Comparison of ENCODE assay signal across 1 cellular context in the genomic region with DNA sequence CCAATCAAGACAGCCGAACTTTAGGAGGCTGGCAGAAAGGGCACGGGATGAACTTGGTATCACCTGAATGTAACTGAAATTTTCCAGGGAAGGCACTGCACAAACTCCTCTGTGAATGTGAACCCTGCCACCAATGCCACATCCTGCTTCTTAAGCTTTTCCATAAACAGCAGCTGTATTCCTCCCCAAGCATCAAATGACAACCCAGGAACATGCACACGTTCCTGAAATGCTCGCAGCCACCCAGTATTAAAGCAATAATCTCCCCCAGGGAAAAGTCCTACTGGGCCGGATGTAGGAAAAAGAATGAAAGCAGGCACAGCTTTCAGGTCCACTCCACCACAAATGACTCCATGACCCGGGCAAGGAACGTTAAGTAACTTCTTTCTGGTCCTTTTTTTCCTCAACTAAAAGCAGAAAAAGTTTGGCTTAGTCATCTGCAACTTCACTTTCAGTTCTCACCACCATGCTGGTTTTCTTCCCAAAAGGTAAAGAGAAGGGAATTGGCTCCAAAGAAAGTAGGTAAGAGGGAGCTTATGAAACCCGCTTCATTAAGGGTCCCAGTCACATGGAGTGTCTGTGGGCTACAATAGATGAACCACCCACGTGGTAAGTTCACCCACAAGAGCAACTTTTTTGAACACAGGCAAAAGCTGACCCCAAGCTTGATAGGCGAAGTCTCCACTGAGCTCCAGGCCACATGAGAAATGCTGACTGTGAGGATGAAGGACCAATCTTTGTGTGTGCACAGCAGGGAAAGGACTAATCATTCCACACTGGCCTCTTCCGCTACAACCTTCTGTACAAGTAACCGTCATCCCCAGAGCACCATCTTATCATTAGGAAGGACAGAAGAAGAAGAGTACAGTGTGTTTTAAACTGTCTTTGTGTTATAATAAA.
TF ChIP-seq lines count a peak whose summit lies in the region.

No MANE protein-coding gene starts in this region.

TF ChIP-seq in GM12878, 131 proteins besides CTCF, POLR2A, EP300 and RAD21 (continues in another document):
- TF ChIP-seq, protein P1, sequence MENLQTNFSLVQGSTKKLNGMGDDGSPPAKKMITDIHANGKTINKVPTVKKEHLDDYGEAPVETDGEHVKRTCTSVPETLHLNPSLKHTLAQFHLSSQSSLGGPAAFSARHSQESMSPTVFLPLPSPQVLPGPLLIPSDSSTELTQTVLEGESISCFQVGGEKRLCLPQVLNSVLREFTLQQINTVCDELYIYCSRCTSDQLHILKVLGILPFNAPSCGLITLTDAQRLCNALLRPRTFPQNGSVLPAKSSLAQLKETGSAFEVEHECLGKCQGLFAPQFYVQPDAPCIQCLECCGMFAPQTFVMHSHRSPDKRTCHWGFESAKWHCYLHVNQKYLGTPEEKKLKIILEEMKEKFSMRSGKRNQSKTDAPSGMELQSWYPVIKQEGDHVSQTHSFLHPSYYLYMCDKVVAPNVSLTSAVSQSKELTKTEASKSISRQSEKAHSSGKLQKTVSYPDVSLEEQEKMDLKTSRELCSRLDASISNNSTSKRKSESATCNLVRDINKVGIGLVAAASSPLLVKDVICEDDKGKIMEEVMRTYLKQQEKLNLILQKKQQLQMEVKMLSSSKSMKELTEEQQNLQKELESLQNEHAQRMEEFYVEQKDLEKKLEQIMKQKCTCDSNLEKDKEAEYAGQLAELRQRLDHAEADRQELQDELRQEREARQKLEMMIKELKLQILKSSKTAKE (IDR thresholded peaks at IDR 0.05; ENCODE audit: low read depth, poor library complexity, severe bottlenecking), result no peak
- TF ChIP-seq ZZZ3 (IDR thresholded peaks at IDR 0.05; ENCODE audit: control insufficient read depth, insufficient read length, low read depth) (no peak), CBX3 (IDR thresholded peaks at IDR 0.05; ENCODE audit: borderline replicate concordance, low read depth) (no peak), SMAD1 (IDR thresholded peaks at IDR 0.05; ENCODE audit: low read depth, partially characterized antibody) (no peak), SUZ12 (IDR thresholded peaks at IDR 0.05; ENCODE audit: unreplicated experiment) (no peak), IRF4 (IDR thresholded peaks at IDR 0.05; ENCODE audit: low read depth, low read length) (no peak), GATAD2B (conservative IDR thresholded peaks at IDR 0.05; ENCODE audit: low read depth) (no peak), BHLHE40 (IDR thresholded peaks at IDR 0.05; ENCODE audit: borderline replicate concordance in 1 of 2, low read depth in 2 of 2, low read length in 1 of 2) (no peak), ZNF207 (IDR thresholded peaks at IDR 0.05; ENCODE audit: borderline replicate concordance) (no peak), SMARCA5 (IDR thresholded peaks at IDR 0.05) (no peak), TCF12 (IDR thresholded peaks at IDR 0.05; ENCODE audit: low read depth, low read length) (no peak), RELA (IDR thresholded peaks at IDR 0.05; ENCODE audit: borderline replicate concordance, partially characterized antibody) (no peak), JUNB (IDR thresholded peaks at IDR 0.05) (no peak), HDAC2 (IDR thresholded peaks at IDR 0.05) (no peak), EED (IDR thresholded peaks at IDR 0.05; ENCODE audit: low read depth) (peak; percentile 73), IKZF1 (conservative IDR thresholded peaks at IDR 0.05) (peak; percentile 57), ATF7 (IDR thresholded peaks at IDR 0.05; ENCODE audit: low read depth) (no peak), ZNF622 (IDR thresholded peaks at IDR 0.05) (no peak), ZBED1 (IDR thresholded peaks at IDR 0.05; ENCODE audit: borderline replicate concordance) (no peak), RB1 (IDR thresholded peaks at IDR 0.05; ENCODE audit: borderline replicate concordance) (no peak), NR2C2 (IDR thresholded peaks at IDR 0.05; ENCODE audit: borderline replicate concordance, control insufficient read depth, insufficient read length, low read depth) (no peak), GABPA (IDR thresholded peaks at IDR 0.05; ENCODE audit: low read depth) (no peak), NFIC (IDR thresholded peaks at IDR 0.05; ENCODE audit: low read depth, low read length) (peak; percentile 10), RUNX3 (IDR thresholded peaks at IDR 0.05; ENCODE audit: low read length) (0 out of 2 replicates have a peak, but pooled peaks have one; percentile 46), EZH2 (IDR thresholded peaks at IDR 0.05; ENCODE audit: borderline replicate concordance, control insufficient read depth, low read depth, low read length) (no peak), RCOR1 (conservative IDR thresholded peaks at IDR 0.05; ENCODE audit: low read depth, low read length) (no peak), ZNF384 (IDR thresholded peaks at IDR 0.05; ENCODE audit: borderline replicate concordance, low read depth, low read length) (no peak), SIN3A (IDR thresholded peaks at IDR 0.05; ENCODE audit: low read depth, low read length) (no peak), BACH1 (IDR thresholded peaks at IDR 0.05; ENCODE audit: borderline replicate concordance) (no peak), MEF2A (IDR thresholded peaks at IDR 0.05; ENCODE audit: insufficient read depth, low read depth, low read length) (no peak), SMC3 (IDR thresholded peaks at IDR 0.05; ENCODE audit: borderline replicate concordance, low read length) (no peak), MTA2 (IDR thresholded peaks at IDR 0.05; ENCODE audit: low read depth) (no peak), POLR2AphosphoS5 (IDR thresholded peaks at IDR 0.05; ENCODE audit: low read length) (peak; percentile 60), POU2F2 (IDR thresholded peaks at IDR 0.05; ENCODE audit: borderline replicate concordance, low read depth, low read length) (no peak), STAT3 (IDR thresholded peaks at IDR 0.05; ENCODE audit: low read depth, low read length) (no peak)
- TF ChIP-seq, protein P2, sequence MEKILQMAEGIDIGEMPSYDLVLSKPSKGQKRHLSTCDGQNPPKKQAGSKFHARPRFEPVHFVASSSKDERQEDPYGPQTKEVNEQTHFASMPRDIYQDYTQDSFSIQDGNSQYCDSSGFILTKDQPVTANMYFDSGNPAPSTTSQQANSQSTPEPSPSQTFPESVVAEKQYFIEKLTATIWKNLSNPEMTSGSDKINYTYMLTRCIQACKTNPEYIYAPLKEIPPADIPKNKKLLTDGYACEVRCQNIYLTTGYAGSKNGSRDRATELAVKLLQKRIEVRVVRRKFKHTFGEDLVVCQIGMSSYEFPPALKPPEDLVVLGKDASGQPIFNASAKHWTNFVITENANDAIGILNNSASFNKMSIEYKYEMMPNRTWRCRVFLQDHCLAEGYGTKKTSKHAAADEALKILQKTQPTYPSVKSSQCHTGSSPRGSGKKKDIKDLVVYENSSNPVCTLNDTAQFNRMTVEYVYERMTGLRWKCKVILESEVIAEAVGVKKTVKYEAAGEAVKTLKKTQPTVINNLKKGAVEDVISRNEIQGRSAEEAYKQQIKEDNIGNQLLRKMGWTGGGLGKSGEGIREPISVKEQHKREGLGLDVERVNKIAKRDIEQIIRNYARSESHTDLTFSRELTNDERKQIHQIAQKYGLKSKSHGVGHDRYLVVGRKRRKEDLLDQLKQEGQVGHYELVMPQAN (conservative IDR thresholded peaks at IDR 0.05), result no peak
- TF ChIP-seq, protein P3, sequence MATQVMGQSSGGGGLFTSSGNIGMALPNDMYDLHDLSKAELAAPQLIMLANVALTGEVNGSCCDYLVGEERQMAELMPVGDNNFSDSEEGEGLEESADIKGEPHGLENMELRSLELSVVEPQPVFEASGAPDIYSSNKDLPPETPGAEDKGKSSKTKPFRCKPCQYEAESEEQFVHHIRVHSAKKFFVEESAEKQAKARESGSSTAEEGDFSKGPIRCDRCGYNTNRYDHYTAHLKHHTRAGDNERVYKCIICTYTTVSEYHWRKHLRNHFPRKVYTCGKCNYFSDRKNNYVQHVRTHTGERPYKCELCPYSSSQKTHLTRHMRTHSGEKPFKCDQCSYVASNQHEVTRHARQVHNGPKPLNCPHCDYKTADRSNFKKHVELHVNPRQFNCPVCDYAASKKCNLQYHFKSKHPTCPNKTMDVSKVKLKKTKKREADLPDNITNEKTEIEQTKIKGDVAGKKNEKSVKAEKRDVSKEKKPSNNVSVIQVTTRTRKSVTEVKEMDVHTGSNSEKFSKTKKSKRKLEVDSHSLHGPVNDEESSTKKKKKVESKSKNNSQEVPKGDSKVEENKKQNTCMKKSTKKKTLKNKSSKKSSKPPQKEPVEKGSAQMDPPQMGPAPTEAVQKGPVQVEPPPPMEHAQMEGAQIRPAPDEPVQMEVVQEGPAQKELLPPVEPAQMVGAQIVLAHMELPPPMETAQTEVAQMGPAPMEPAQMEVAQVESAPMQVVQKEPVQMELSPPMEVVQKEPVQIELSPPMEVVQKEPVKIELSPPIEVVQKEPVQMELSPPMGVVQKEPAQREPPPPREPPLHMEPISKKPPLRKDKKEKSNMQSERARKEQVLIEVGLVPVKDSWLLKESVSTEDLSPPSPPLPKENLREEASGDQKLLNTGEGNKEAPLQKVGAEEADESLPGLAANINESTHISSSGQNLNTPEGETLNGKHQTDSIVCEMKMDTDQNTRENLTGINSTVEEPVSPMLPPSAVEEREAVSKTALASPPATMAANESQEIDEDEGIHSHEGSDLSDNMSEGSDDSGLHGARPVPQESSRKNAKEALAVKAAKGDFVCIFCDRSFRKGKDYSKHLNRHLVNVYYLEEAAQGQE (IDR thresholded peaks at IDR 0.05; ENCODE audit: low read depth, low read length), result no peak
- TF ChIP-seq, protein P4, sequence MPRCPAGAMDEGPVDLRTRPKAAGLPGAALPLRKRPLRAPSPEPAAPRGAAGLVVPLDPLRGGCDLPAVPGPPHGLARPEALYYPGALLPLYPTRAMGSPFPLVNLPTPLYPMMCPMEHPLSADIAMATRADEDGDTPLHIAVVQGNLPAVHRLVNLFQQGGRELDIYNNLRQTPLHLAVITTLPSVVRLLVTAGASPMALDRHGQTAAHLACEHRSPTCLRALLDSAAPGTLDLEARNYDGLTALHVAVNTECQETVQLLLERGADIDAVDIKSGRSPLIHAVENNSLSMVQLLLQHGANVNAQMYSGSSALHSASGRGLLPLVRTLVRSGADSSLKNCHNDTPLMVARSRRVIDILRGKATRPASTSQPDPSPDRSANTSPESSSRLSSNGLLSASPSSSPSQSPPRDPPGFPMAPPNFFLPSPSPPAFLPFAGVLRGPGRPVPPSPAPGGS (IDR thresholded peaks at IDR 0.05; ENCODE audit: borderline replicate concordance, insufficient read depth, low read depth, low read length, poor library complexity, severe bottlenecking), result no peak
- TF ChIP-seq, protein P5, sequence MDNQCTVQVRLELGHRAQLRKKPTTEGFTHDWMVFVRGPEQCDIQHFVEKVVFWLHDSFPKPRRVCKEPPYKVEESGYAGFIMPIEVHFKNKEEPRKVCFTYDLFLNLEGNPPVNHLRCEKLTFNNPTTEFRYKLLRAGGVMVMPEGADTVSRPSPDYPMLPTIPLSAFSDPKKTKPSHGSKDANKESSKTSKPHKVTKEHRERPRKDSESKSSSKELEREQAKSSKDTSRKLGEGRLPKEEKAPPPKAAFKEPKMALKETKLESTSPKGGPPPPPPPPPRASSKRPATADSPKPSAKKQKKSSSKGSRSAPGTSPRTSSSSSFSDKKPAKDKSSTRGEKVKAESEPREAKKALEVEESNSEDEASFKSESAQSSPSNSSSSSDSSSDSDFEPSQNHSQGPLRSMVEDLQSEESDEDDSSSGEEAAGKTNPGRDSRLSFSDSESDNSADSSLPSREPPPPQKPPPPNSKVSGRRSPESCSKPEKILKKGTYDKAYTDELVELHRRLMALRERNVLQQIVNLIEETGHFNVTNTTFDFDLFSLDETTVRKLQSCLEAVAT (IDR thresholded peaks at IDR 0.05), result no peak
- TF ChIP-seq, protein P6, sequence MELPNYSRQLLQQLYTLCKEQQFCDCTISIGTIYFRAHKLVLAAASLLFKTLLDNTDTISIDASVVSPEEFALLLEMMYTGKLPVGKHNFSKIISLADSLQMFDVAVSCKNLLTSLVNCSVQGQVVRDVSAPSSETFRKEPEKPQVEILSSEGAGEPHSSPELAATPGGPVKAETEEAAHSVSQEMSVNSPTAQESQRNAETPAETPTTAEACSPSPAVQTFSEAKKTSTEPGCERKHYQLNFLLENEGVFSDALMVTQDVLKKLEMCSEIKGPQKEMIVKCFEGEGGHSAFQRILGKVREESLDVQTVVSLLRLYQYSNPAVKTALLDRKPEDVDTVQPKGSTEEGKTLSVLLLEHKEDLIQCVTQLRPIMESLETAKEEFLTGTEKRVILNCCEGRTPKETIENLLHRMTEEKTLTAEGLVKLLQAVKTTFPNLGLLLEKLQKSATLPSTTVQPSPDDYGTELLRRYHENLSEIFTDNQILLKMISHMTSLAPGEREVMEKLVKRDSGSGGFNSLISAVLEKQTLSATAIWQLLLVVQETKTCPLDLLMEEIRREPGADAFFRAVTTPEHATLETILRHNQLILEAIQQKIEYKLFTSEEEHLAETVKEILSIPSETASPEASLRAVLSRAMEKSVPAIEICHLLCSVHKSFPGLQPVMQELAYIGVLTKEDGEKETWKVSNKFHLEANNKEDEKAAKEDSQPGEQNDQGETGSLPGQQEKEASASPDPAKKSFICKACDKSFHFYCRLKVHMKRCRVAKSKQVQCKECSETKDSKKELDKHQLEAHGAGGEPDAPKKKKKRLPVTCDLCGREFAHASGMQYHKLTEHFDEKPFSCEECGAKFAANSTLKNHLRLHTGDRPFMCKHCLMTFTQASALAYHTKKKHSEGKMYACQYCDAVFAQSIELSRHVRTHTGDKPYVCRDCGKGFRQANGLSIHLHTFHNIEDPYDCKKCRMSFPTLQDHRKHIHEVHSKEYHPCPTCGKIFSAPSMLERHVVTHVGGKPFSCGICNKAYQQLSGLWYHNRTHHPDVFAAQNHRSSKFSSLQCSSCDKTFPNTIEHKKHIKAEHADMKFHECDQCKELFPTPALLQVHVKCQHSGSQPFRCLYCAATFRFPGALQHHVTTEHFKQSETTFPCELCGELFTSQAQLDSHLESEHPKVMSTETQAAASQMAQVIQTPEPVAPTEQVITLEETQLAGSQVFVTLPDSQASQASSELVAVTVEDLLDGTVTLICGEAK (IDR thresholded peaks at IDR 0.05; ENCODE audit: borderline replicate concordance), result no peak
- TF ChIP-seq, protein P7, sequence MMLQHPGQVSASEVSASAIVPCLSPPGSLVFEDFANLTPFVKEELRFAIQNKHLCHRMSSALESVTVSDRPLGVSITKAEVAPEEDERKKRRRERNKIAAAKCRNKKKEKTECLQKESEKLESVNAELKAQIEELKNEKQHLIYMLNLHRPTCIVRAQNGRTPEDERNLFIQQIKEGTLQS (IDR thresholded peaks at IDR 0.05; ENCODE audit: borderline replicate concordance, extremely low read depth, low read depth, low read length), result no peak
- TF ChIP-seq, protein P8, sequence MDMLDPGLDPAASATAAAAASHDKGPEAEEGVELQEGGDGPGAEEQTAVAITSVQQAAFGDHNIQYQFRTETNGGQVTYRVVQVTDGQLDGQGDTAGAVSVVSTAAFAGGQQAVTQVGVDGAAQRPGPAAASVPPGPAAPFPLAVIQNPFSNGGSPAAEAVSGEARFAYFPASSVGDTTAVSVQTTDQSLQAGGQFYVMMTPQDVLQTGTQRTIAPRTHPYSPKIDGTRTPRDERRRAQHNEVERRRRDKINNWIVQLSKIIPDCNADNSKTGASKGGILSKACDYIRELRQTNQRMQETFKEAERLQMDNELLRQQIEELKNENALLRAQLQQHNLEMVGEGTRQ (IDR thresholded peaks at IDR 0.05; ENCODE audit: borderline replicate concordance, low read depth, low read length), result no peak; the same call in 1 of the 2 replicates
